2 cellular contexts compared by ENCODE assay signal in the genomic region with DNA sequence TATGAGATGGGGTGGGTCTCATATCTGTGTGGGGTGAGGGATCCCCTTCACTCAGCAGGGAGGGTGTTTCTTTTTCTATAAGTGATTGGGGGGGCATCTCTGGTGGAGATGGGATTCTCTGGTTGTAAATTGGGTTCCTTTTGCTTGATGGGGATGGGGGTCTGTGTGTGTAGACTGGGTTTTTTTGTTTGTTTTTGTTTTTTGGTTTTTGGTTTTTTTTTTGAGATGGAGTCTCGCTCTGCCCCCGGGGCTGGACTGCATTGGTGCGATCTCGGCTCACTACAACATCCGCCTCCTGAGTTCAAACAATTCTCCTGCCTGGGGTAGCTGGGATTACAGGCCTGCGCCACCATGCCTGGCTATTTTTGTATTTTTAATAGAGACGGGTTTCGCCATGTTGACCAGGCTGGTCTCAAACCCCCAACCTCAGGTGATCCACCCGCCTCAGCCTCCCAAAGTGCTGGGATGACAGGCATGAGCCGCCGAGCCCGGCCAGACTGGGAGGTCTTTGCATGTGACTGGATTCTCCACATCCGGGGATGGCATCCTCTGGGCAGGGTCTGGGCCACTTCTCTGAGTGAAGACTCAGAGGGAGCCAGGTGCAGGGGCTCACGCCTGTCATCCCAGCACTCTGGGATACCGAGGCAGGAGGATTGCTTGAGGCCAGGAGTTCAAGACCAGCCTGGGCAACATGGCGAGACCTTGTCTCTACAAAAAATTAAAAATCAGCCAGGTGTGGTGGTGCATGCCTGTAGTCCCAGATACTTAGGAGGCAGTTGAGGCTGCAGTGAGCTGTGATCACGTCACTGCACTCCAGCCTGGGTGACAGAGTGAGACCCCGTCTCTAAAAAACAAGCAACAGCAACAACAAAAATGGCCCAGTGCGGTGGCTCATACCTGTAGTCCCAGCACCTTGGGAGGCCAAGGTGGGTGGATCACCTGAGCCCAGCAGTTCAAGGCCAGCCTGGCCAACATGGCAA.
A peak's percentile ranks its signal among the peaks of the same experiment; 100 is the strongest.
TF ChIP-seq lines count a peak whose summit lies in the region.

No MANE protein-coding gene starts in this region.

TF ChIP-seq in HEK293, 187 proteins besides CTCF, POLR2A, EP300 and RAD21 (continues in another document):
- TF ChIP-seq ZNF449 (tag by site-specific recombination; IDR thresholded peaks at IDR 0.05) (peak; percentile 44; the same call in 1 of the 2 replicates), ZNF391 (tag by site-specific recombination; IDR thresholded peaks at IDR 0.05; ENCODE audit: borderline replicate concordance, low read depth) (0 out of 2 replicates have a peak, but pooled peaks have one; percentile 27), PRDM2 (tag by site-specific recombination; IDR thresholded peaks at IDR 0.05; ENCODE audit: borderline replicate concordance) (no peak), ZBTB49 (tag by site-specific recombination; IDR thresholded peaks at IDR 0.05; ENCODE audit: low read depth) (no peak)

TF ChIP-seq in HEK293T, 16 proteins besides CTCF, POLR2A, EP300 and RAD21 (continued from another document):
- TF ChIP-seq HDGF (IDR thresholded peaks at IDR 0.05; ENCODE audit: borderline replicate concordance) (no peak), ZNF384 (IDR thresholded peaks at IDR 0.05) (no peak), BHLHE40 (IDR thresholded peaks at IDR 0.05; ENCODE audit: borderline replicate concordance) (no peak), ARNT (IDR thresholded peaks at IDR 0.05) (no peak), FOXK2 (IDR thresholded peaks at IDR 0.05) (no peak), ELF4 (IDR thresholded peaks at IDR 0.05) (no peak), TARDBP (IDR thresholded peaks at IDR 0.05) (no peak), PKNOX1 (IDR thresholded peaks at IDR 0.05) (no peak), FOXM1 (IDR thresholded peaks at IDR 0.05; ENCODE audit: borderline replicate concordance) (no peak), LEF1 (IDR thresholded peaks at IDR 0.05; ENCODE audit: borderline replicate concordance) (no peak), L3MBTL2 (conservative IDR thresholded peaks at IDR 0.05) (no peak)
TF ChIP-seq in HEK293T: peak in this region for 0.
